In genomic region chr5:14440598-14441401, GRCh38 we compare ENCODE assay signal across 9 cellular contexts.
DNase-seq lines count a peak whose midpoint lies in the region; TF ChIP-seq lines count a peak whose summit lies in the region.
"Had no signal": no experiment of that assay in that cellular context is flagged by ENCODE, and none has a peak within 500 bp of the region (broad histone marks: within the 10 kb centered on the region; RNA-seq: fewer than 3 reads in every experiment).

No MANE protein-coding gene starts in this region.

- no peaks in the 10 kb centered on the region for H3K9me3 Mint-ChIP-seq in progenitor cell of endocrine pancreas (ENCODE audit: low read depth)

- peak overlapping the region; percentile 81 for H3K27ac Mint-ChIP-seq in progenitor cell of endocrine pancreas

- H3K4me1 Mint-ChIP-seq in progenitor cell of endocrine pancreas (ENCODE audit: low read depth) = peaks cover 17% of the 10 kb centered on the region

- no peaks in the 10 kb centered on the region for H3K9me3 ChIP-seq in cardiac muscle cell (ENCODE audit: low read depth)

- peaks cover 7% of the 10 kb centered on the region for H3K4me1 ChIP-seq in cardiac muscle cell (ENCODE audit: low read depth)

- H3K27me3 Mint-ChIP-seq in progenitor cell of endocrine pancreas = no peaks in the 10 kb centered on the region

- TF ChIP-seq CTCF in WI38 (IDR thresholded peaks at IDR 0.05; ENCODE audit: low read depth, low read length) (no peak), cardiac muscle cell (IDR thresholded peaks at IDR 0.05; ENCODE audit: low read depth, low read length) (no peak), progenitor cell of endocrine pancreas (IDR thresholded peaks at IDR 0.05; ENCODE audit: unreplicated experiment) (no peak), GM20000 (IDR thresholded peaks at IDR 0.05; ENCODE audit: extremely low read depth, missing control alignments) (no peak)

- no peak overlapping the region for H3K4me3 Mint-ChIP-seq in progenitor cell of endocrine pancreas (ENCODE audit: low read depth)

- H3K36me3 ChIP-seq in cardiac muscle cell = no peaks in the 10 kb centered on the region

- H3K36me3 Mint-ChIP-seq in progenitor cell of endocrine pancreas (ENCODE audit: insufficient read depth) = peaks cover 26% of the 10 kb centered on the region

- H3K4me3 ChIP-seq in WI38 (ENCODE audit: low read depth, low read length) = peak overlapping the region; percentile 27
- no peak overlapping the region for H3K4me3 ChIP-seq in cardiac muscle cell
- H3K4me3 ChIP-seq: K562 had no signal

- no peaks in the 10 kb centered on the region for H3K27me3 ChIP-seq in cardiac muscle cell

- H3K27ac ChIP-seq in cardiac muscle cell = peak overlapping the region; percentile 26

- DNase-seq in C1 segment of cervical spinal cord (lab: John Stamatoyannopoulos, UW) (peak in 10 of 14 donors; percentile 16 to 68 (median 40)), cardiac muscle cell (ENCODE audit: low read depth in 1 of 2, low spot score in 1 of 2) (peak in 1 of 2 donors; percentile 92), progenitor cell of endocrine pancreas (ENCODE audit: low spot score, unreplicated experiment) (no peak), GM20000 (ENCODE audit: low spot score) (no peak), 8988T (no peak), DMS53 (lab: John Stamatoyannopoulos, UW) (no peak)
- DNase-seq in activated naive CD4-positive, alpha-beta T cell treated with Interleukin-2 at 50 U/mL for 16 hours = no peak

Comparison
In these comparisons a context has a peak if more than half of its experiments do, and no peak if none do; other contexts are left out.
1. DNase-seq: peak in C1 segment of cervical spinal cord (10 of 14); none in progenitor cell of endocrine pancreas (single experiment), GM20000 (single experiment), 8988T (single experiment), DMS53 (single experiment) and activated naive CD4-positive, alpha-beta T cell treated with Interleukin-2 at 50 U/mL for 16 hours (single experiment).